In the genomic region with DNA sequence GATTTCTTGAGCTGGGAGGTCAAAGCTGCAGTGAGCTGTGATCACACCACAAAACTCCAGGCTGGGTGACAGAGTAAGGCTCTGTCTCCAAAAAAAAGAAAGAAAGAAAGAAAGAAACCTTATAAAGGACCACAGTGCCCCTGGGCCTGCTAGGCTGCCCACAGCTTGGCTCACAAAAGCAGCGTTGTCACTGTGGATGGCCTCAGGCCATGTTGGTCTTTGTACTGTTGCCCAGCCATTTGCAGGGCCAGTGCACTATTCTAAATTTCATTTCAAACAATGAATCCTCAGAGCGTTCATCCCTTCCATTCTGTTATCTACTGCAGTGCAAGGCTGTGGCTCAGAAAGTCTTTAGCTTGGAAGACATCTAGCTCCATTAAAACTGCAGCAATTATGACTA, we compare ENCODE assay signal across 26 cellular contexts.
A peak's percentile ranks its signal among the peaks of the same experiment; 100 is the strongest.
DNase-seq lines count a peak whose midpoint lies in the region; ATAC-seq lines count a peak whose summit lies in the region.
"Had no signal": no experiment of that assay in that cellular context is flagged by ENCODE, and none has a peak within 500 bp of the region (broad histone marks: within the 10 kb centered on the region; RNA-seq: fewer than 3 reads in every experiment).

No MANE protein-coding gene starts in this region.

- H3K27me3 ChIP-seq in CD8-positive, alpha-beta memory T cell (ENCODE audit: insufficient read depth, low read length, poor library complexity, severe bottlenecking): no peaks in the 10 kb centered on the region
- H3K27me3 ChIP-seq: body of pancreas, left lung, right atrium auricular region had no signal

- POLR2A ChIA-PET in CD8-positive, alpha-beta memory T cell (lab: Charles Lee): no interaction called here

- no peak for ATAC-seq in HG02571 (IDR thresholded peaks at IDR 0.05; ENCODE audit: unreplicated experiment)
- ATAC-seq: activated naive CD8-positive, alpha-beta T cell treated with anti-CD3 and anti-CD28 coated beads, Interleukin-2, amount 50 U/mL, for 24 hours; body of pancreas; left lung had no signal

- H3K9me3 Mint-ChIP-seq in CD8-positive, alpha-beta memory T cell: peaks cover 14 to 25% (median 14%) of the 10 kb centered on the region in 5 donors

- DNase-seq in RPMI7951 (ENCODE audit: low read depth): peak; percentile 49
- peak; percentile 67 for DNase-seq in epidermal melanocyte (ENCODE audit: insufficient read length, low spot score)
- DNase-seq in middle frontal gyrus (ENCODE audit: extremely low spot score, low spot score): peak; percentile 55
- DNase-seq in CD8-positive, alpha-beta memory T cell: no peak
- no peak for DNase-seq in ureter (ENCODE audit: low spot score)
- DNase-seq in HUDEP-2 (lab: John Stamatoyannopoulos, UW; ENCODE audit: unreplicated experiment in 76 of 76): no peak
- DNase-seq: activated CD8-positive, alpha-beta memory T cell treated with anti-CD3 and anti-CD28 coated beads for 24 hours; activated gamma-delta T cell; activated naive CD8-positive, alpha-beta T cell treated with anti-CD3 and anti-CD28 coated beads, Interleukin-2, amount 50 U/mL, for 24 hours; activated T-cell treated with anti-CD3 and anti-CD28 coated beads, Interleukin-2, amount 50 U/mL, for 1 hour; body of pancreas; immature natural killer cell; left lung; naive B cell; NCI-H1436; NCI-H2171 treated with DMSO at 0.1 percent for 48 hours; NK-92 treated with Interleukin-12 subunit alpha and Interleukin-12 subunit beta, amount 100 ng/mL, for 24 hours; PC-9; Right ventricle myocardium superior; stimulated activated CD4-positive, alpha-beta T cell treated with anti-CD3 and anti-CD28 coated beads, Interleukin-2, amount 100 ng/mL, for 24 hours had no signal

- H3K9me3 ChIP-seq in CD8-positive, alpha-beta memory T cell (ENCODE audit: low read length): peaks cover 5% of the 10 kb centered on the region

- no peaks in the 10 kb centered on the region for H3K4me1 Mint-ChIP-seq in CD8-positive, alpha-beta memory T cell
- H3K4me1 Mint-ChIP-seq: CD14-positive monocyte, immature natural killer cell had no signal

- CTCF ChIA-PET in CD8-positive, alpha-beta memory T cell (lab: Charles Lee): no interaction called here

- no peaks in the 10 kb centered on the region for H3K4me1 ChIP-seq in CD8-positive, alpha-beta memory T cell (ENCODE audit: insufficient read depth, low read length)
- H3K4me1 ChIP-seq: body of pancreas, left lung, right atrium auricular region had no signal

- H3K27ac Mint-ChIP-seq in CD8-positive, alpha-beta memory T cell: no peak overlapping the region
- H3K27ac Mint-ChIP-seq: activated naive CD8-positive, alpha-beta T cell treated with anti-CD3 and anti-CD28 coated beads, Interleukin-2, amount 50 U/mL, for 24 hours; CD14-positive monocyte; immature natural killer cell; naive B cell; T-helper 2 cell treated with Interferon-gamma antibody and Interleukin-4, amounts not matched to agents 5 μg/mL and 100 μg/mL, for 36 hours; type B pancreatic cell had no signal

- H3K4me3 Mint-ChIP-seq in CD8-positive, alpha-beta memory T cell: no peak overlapping the region
- H3K4me3 Mint-ChIP-seq: activated naive CD8-positive, alpha-beta T cell treated with anti-CD3 and anti-CD28 coated beads, Interleukin-2, amount 50 U/mL, for 24 hours; CD14-positive monocyte; immature natural killer cell; naive B cell; T-helper 2 cell treated with Interferon-gamma antibody and Interleukin-4, amounts not matched to agents 5 μg/mL and 100 μg/mL, for 36 hours; type B pancreatic cell had no signal

- no peak overlapping the region for H3K27ac ChIP-seq in CD8-positive, alpha-beta memory T cell (ENCODE audit: low read depth, low read length)
- H3K27ac ChIP-seq: body of pancreas, epithelial cell of prostate, left lung, PC-9, right atrium auricular region had no signal

- no peaks in the 10 kb centered on the region for H3K27me3 Mint-ChIP-seq in CD8-positive, alpha-beta memory T cell
- H3K27me3 Mint-ChIP-seq: activated naive CD8-positive, alpha-beta T cell treated with anti-CD3 and anti-CD28 coated beads, Interleukin-2, amount 50 U/mL, for 24 hours; naive B cell; type B pancreatic cell had no signal

- peaks cover 35 to 71% (median 48%) of the 10 kb centered on the region in 3 donors for H3K36me3 Mint-ChIP-seq in CD8-positive, alpha-beta memory T cell

- no peaks in the 10 kb centered on the region for H3K36me3 ChIP-seq in CD8-positive, alpha-beta memory T cell (ENCODE audit: insufficient read depth, low read length)

- no peak overlapping the region for H3K4me3 ChIP-seq in CD8-positive, alpha-beta memory T cell (ENCODE audit: low read length)
- H3K4me3 ChIP-seq: body of pancreas, left lung, PC-9, right atrium auricular region had no signal

Comparison
In these comparisons a context has a peak if more than half of its experiments do, and no peak if none do; other contexts are left out.
1. DNase-seq: peak in RPMI7951 (single experiment), epidermal melanocyte (single experiment) and middle frontal gyrus (single experiment); none in CD8-positive, alpha-beta memory T cell (0 of 5), ureter (single experiment) and HUDEP-2 (0 of 76).